In the genomic region with DNA sequence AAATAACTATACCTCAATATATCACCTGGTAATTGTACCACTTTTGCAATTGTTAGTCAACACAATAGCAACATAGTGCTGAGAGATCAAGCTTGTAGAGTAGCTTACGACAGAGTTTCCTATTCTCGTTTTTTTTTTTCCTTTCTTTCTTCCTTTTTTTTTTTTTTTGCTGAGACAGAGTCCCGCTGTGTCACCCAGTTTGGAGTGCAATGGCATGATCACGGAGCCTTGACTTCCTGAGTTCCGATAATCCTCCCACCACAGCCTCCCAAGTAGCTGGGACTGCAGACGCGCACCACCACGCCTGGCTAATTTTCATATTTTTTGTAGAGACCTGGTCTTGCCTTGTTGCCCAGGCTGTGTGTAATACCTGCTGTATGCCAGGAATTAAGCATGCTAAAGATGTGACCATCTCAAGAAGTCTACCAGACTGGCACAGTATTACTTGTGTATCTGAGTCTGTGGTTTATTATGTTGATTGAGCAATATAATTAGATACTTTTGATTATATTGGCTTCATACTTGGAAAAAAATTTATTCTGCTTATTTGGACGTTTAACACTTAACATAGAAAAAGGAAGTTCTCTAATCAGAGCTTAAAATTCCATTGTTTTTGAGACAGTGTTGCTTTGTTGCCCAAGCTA, we compare ENCODE assay signal across 1 cellular context.
TF ChIP-seq lines count a peak whose summit lies in the region.

No MANE protein-coding gene starts in this region.

TF ChIP-seq in HepG2, 621 proteins besides CTCF, POLR2A, EP300 and RAD21:
- no peak for TF ChIP-seq RBM22 (optimal IDR thresholded peaks at IDR 0.05; ENCODE audit: low read length)
